1 cellular context compared by ENCODE assay signal in the genomic region with DNA sequence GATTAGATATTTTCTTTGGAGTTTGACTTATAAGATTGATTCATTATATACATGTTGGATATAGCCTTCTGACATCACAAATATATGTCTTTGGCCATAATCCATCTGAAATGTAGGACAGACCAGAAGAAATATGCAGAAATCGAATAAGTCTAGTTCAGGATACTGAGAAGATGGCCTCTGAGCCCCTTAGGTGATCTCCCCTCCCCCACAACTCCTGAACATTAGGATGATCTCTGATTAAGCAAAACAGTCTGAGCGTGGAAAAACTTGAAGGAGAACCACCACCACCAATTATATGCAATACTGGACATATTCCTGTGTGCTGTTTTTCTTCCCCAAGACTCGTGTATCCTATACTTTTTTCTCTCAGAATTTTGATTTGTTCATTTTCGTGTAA.
TF ChIP-seq lines count a peak whose summit lies in the region.

No MANE protein-coding gene starts in this region.

TF ChIP-seq in HepG2, 621 proteins besides CTCF, POLR2A, EP300 and RAD21:
- TF ChIP-seq, protein P1, sequence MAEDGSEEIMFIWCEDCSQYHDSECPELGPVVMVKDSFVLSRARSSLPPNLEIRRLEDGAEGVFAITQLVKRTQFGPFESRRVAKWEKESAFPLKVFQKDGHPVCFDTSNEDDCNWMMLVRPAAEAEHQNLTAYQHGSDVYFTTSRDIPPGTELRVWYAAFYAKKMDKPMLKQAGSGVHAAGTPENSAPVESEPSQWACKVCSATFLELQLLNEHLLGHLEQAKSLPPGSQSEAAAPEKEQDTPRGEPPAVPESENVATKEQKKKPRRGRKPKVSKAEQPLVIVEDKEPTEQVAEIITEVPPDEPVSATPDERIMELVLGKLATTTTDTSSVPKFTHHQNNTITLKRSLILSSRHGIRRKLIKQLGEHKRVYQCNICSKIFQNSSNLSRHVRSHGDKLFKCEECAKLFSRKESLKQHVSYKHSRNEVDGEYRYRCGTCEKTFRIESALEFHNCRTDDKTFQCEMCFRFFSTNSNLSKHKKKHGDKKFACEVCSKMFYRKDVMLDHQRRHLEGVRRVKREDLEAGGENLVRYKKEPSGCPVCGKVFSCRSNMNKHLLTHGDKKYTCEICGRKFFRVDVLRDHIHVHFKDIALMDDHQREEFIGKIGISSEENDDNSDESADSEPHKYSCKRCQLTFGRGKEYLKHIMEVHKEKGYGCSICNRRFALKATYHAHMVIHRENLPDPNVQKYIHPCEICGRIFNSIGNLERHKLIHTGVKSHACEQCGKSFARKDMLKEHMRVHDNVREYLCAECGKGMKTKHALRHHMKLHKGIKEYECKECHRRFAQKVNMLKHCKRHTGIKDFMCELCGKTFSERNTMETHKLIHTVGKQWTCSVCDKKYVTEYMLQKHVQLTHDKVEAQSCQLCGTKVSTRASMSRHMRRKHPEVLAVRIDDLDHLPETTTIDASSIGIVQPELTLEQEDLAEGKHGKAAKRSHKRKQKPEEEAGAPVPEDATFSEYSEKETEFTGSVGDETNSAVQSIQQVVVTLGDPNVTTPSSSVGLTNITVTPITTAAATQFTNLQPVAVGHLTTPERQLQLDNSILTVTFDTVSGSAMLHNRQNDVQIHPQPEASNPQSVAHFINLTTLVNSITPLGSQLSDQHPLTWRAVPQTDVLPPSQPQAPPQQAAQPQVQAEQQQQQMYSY (CRISPR knock-in tag; IDR thresholded peaks at IDR 0.05) = no peak
- TF ChIP-seq, protein P2, sequence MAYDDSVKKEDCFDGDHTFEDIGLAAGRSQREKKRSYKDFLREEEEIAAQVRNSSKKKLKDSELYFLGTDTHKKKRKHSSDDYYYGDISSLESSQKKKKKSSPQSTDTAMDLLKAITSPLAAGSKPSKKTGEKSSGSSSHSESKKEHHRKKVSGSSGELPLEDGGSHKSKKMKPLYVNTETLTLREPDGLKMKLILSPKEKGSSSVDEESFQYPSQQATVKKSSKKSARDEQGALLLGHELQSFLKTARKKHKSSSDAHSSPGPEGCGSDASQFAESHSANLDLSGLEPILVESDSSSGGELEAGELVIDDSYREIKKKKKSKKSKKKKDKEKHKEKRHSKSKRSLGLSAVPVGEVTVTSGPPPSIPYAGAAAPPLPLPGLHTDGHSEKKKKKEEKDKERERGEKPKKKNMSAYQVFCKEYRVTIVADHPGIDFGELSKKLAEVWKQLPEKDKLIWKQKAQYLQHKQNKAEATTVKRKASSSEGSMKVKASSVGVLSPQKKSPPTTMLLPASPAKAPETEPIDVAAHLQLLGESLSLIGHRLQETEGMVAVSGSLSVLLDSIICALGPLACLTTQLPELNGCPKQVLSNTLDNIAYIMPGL (CRISPR knock-in tag; IDR thresholded peaks at IDR 0.05; ENCODE audit: borderline replicate concordance in 1 of 2, low read depth in 1 of 2) = no peak
- 0 out of 2 replicates have a peak, but pooled peaks have one; percentile 7 for TF ChIP-seq SAP130 (CRISPR knock-in tag; IDR thresholded peaks at IDR 0.05; ENCODE audit: low read depth)
- TF ChIP-seq, protein P3, sequence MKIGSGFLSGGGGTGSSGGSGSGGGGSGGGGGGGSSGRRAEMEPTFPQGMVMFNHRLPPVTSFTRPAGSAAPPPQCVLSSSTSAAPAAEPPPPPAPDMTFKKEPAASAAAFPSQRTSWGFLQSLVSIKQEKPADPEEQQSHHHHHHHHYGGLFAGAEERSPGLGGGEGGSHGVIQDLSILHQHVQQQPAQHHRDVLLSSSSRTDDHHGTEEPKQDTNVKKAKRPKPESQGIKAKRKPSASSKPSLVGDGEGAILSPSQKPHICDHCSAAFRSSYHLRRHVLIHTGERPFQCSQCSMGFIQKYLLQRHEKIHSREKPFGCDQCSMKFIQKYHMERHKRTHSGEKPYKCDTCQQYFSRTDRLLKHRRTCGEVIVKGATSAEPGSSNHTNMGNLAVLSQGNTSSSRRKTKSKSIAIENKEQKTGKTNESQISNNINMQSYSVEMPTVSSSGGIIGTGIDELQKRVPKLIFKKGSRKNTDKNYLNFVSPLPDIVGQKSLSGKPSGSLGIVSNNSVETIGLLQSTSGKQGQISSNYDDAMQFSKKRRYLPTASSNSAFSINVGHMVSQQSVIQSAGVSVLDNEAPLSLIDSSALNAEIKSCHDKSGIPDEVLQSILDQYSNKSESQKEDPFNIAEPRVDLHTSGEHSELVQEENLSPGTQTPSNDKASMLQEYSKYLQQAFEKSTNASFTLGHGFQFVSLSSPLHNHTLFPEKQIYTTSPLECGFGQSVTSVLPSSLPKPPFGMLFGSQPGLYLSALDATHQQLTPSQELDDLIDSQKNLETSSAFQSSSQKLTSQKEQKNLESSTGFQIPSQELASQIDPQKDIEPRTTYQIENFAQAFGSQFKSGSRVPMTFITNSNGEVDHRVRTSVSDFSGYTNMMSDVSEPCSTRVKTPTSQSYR (CRISPR knock-in tag; IDR thresholded peaks at IDR 0.05; ENCODE audit: borderline replicate concordance) = peak; percentile 73; the same call in 1 of the 2 replicates
- no peak for TF ChIP-seq TCF12 (IDR thresholded peaks at IDR 0.05)
- TF ChIP-seq TCF12 (CRISPR knock-in tag; IDR thresholded peaks at IDR 0.05) = no peak
- TF ChIP-seq, protein P4, sequence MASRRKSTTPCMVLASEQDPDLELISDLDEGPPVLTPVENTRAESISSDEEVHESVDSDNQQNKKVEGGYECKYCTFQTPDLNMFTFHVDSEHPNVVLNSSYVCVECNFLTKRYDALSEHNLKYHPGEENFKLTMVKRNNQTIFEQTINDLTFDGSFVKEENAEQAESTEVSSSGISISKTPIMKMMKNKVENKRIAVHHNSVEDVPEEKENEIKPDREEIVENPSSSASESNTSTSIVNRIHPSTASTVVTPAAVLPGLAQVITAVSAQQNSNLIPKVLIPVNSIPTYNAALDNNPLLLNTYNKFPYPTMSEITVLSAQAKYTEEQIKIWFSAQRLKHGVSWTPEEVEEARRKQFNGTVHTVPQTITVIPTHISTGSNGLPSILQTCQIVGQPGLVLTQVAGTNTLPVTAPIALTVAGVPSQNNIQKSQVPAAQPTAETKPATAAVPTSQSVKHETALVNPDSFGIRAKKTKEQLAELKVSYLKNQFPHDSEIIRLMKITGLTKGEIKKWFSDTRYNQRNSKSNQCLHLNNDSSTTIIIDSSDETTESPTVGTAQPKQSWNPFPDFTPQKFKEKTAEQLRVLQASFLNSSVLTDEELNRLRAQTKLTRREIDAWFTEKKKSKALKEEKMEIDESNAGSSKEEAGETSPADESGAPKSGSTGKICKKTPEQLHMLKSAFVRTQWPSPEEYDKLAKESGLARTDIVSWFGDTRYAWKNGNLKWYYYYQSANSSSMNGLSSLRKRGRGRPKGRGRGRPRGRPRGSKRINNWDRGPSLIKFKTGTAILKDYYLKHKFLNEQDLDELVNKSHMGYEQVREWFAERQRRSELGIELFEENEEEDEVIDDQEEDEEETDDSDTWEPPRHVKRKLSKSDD (CRISPR knock-in tag; IDR thresholded peaks at IDR 0.05; ENCODE audit: low read depth) = no peak
- no peak for TF ChIP-seq POGZ (CRISPR knock-in tag; IDR thresholded peaks at IDR 0.05)
- 0 out of 2 replicates have a peak, but pooled peaks have one; percentile 25 for TF ChIP-seq KAT7 (CRISPR knock-in tag; IDR thresholded peaks at IDR 0.05; ENCODE audit: borderline replicate concordance)
- no peak for TF ChIP-seq IKZF4 (CRISPR knock-in tag; IDR thresholded peaks at IDR 0.05; ENCODE audit: borderline replicate concordance, low read depth, not compliant biosample characterization)
